15 cellular contexts compared by ENCODE assay signal in the genomic region with DNA sequence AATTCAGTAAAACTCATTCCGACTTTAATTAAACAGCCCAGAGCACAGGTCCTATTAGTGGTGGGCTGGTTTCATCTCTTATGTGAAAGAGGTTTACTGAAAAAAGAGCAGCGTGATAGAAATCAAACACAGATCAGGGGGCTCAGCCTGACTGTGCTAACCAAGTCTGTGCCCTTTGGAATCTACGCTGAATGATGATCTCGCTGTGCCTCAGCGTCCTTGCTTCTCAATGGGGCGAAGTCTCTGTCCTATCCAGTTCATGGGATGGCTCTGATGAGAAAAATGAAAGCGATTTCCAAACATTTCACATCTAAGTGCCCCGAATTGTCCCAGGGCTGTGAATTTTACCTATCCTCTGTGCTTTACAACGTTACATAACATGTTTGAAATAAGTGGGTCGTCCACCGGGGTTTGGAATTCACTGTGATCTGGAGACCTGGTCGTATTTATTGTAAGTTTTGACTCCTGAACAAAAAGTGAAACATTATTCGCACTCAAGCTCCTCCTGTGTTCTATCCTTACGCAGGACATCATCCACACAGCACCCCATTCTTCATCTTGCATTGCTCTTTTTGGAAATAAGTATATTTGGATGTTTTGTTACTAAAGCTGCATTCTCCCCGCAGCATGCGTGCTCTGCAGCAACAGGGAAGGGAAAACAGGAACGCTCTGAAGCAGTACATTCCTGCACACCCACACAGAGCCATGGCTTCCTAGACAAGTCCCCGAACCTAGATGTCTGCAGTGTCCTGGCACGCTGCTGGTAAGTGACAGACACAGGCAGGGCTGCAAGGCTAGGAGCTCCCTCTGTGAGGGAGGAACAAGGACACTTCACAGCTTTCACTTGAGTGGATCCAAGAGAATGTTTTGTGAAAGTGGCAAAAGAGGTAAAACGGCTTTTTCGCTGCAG.
DNase-seq lines count a peak whose midpoint lies in the region; ATAC-seq, FAIRE-seq and TF ChIP-seq lines count a peak whose summit lies in the region.
"Had no signal": no experiment of that assay in that cellular context is flagged by ENCODE, and none has a peak within 500 bp of the region (broad histone marks: within the 10 kb centered on the region; RNA-seq: fewer than 3 reads in every experiment).

No MANE protein-coding gene starts in this region.

- H3K4me2 ChIP-seq in GM23248 (ENCODE audit: unreplicated experiment) = peak overlapping the region; percentile 84

- no peak for FAIRE-seq in bronchial epithelial cell (lab: Jason Lieb, UNC)
- FAIRE-seq: frontal cortex, kidney had no signal

- H3K9me2 ChIP-seq in GM23248 (ENCODE audit: insufficient read depth) = no peaks in the 10 kb centered on the region

- TF ChIP-seq CTCF in bronchial epithelial cell (IDR thresholded peaks at IDR 0.05; ENCODE audit: insufficient read depth, low read length, severe bottlenecking) = no peak

- H3K9me3 ChIP-seq in GM23248 (ENCODE audit: low read depth) (no peaks in the 10 kb centered on the region), stomach smooth muscle (ENCODE audit: control insufficient read depth in 2 of 2, low read length in 2 of 2) (no peaks in the 10 kb centered on the region)

- H3K27me3 ChIP-seq in GM23248 (replicated peaks; ENCODE audit: insufficient read depth) = no peaks in the 10 kb centered on the region
- no peaks in the 10 kb centered on the region for H3K27me3 ChIP-seq in bronchial epithelial cell (ENCODE audit: control insufficient read depth, insufficient read depth, low read length)
- no peaks in the 10 kb centered on the region for H3K27me3 ChIP-seq in stomach smooth muscle (ENCODE audit: control insufficient read depth in 1 of 2, insufficient read depth in 2 of 2, low read length in 2 of 2)

- H3K27ac ChIP-seq in GM23248 (peak overlapping the region; percentile 86), stomach smooth muscle (ENCODE audit: low read length) (peak overlapping the region; percentile 90)

- no peaks in the 10 kb centered on the region for H3K36me3 ChIP-seq in GM23248 (ENCODE audit: low read depth)
- no peaks in the 10 kb centered on the region for H3K36me3 ChIP-seq in bronchial epithelial cell (ENCODE audit: control insufficient read depth, insufficient read depth, low read length)
- no peaks in the 10 kb centered on the region for H3K36me3 ChIP-seq in stomach smooth muscle (ENCODE audit: control insufficient read depth in 2 of 2, insufficient read depth in 2 of 2, low read length in 2 of 2)

- H3K4me1 ChIP-seq in GM23248 (ENCODE audit: insufficient read depth) (peaks cover 31% of the 10 kb centered on the region), stomach smooth muscle (ENCODE audit: control insufficient read depth, insufficient read depth, low read length) (peaks cover 29% of the 10 kb centered on the region)

- H4K20me1 ChIP-seq in GM23248 (ENCODE audit: insufficient read depth) = no peaks in the 10 kb centered on the region

- in situ Hi-C loops in GM23248 (cut with MboI) = no loop called here

- no peaks in the 10 kb centered on the region for H3K79me2 ChIP-seq in GM23248 (ENCODE audit: insufficient read depth)

- peak overlapping the region; percentile 87 for H2AFZ ChIP-seq in GM23248

- H3K9ac ChIP-seq in GM23248 = peak overlapping the region; percentile 75
- peak overlapping the region; percentile 8 to 62 for H3K9ac ChIP-seq in stomach smooth muscle (ENCODE audit: low read length in 2 of 2)

- peak; percentile 70 for DNase-seq in GM23248
- peak; percentile 3 for DNase-seq in bronchial epithelial cell (ENCODE audit: low read depth)
- peak; percentile 26 for DNase-seq in medulla oblongata (ENCODE audit: extremely low spot score)
- DNase-seq in NCI-H2107 treated with DMSO at 0.1 percent for 48 hours (lab: John Stamatoyannopoulos, UW; ENCODE audit: unreplicated experiment) = no peak
- no peak for DNase-seq in activated CD4-positive, CD25-positive, alpha-beta regulatory T cell treated with anti-CD3 and anti-CD28 coated beads, Interleukin-2, amount 50 U/mL, for 72 hours
- DNase-seq in dedifferentiated amniotic fluid mesenchymal stem cell (ENCODE audit: extremely low spot score) = no peak
- DNase-seq: activated naive CD4-positive, alpha-beta T cell treated with anti-CD3 and anti-CD28 coated beads for 36 hours; CD4-positive, CD25-positive, alpha-beta regulatory T cell; cortex of kidney; kidney; NCI-H345; OCI-M1 had no signal

- peaks cover 22% of the 10 kb centered on the region for H3F3A ChIP-seq in GM23248 (ENCODE audit: insufficient read depth)

- WGBS in GM23248 (ENCODE audit: low coverage in 1 of 2, low lambda C conversion rate in 2 of 2, missing lambda C conversion rate in 2 of 2), 2 experiments = 42 to 43% methylated on average over 21 of the region's 21 CpGs

- H3K4me3 ChIP-seq in GM23248 (peak overlapping the region; percentile 59), bronchial epithelial cell (ENCODE audit: low read depth, low read length) (no peak overlapping the region), stomach smooth muscle (ENCODE audit: low read length in 2 of 2) (peak overlapping the region; percentile 42 to 71)

- ATAC-seq in HG02973 (IDR thresholded peaks at IDR 0.05; ENCODE audit: unreplicated experiment) = no peak

Comparison
In these comparisons a context has a peak if more than half of its experiments do, and no peak if none do; other contexts are left out.
1. DNase-seq: peak in GM23248 (single experiment), bronchial epithelial cell (single experiment) and medulla oblongata (single experiment); none in NCI-H2107 treated with DMSO at 0.1 percent for 48 hours (single experiment), activated CD4-positive, CD25-positive, alpha-beta regulatory T cell treated with anti-CD3 and anti-CD28 coated beads, Interleukin-2, amount 50 U/mL, for 72 hours (single experiment) and dedifferentiated amniotic fluid mesenchymal stem cell (single experiment).